Comparison of ENCODE assay signal across 16 cellular contexts in the genomic region with DNA sequence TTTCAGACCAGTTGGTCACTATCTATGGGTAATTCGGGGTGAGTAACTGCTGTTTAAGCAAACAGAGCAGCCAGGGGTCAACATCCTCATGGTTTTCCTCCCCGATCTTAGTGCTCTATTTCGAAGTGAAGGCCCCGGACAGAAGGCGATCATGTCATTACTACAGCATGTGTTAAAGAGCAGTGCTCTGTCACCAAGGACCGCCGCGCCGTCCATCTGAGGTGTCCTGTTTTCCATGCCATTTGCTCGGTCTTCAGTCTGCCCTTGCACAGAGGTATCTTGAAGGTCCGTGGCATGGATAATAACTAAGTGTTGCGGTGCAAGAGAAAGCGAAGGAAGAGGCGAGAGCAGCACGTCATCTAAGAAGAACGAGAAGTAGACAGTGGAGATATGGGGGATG. TPM values are rescaled to one million over a fixed set of nuclear protein-coding genes. Genes with fewer than 3 reads are reported as not detected.
DNase-seq lines count a peak whose midpoint lies in the region; ATAC-seq and TF ChIP-seq lines count a peak whose summit lies in the region.
"Had no signal": no experiment of that assay in that cellular context is flagged by ENCODE, and none has a peak within 500 bp of the region (broad histone marks: within the 10 kb centered on the region; RNA-seq: fewer than 3 reads in every experiment).

No MANE protein-coding gene starts in this region.

- DNase-seq in cardiac septum (ENCODE audit: low spot score) (peak; percentile 65), left cardiac atrium (no peak), right atrium auricular region (ENCODE audit: low spot score) (no peak), heart left ventricle (no peak)
- DNase-seq in activated naive CD4-positive, alpha-beta T cell treated with anti-CD3 and anti-CD28 coated beads, Interleukin-2, amount 50 U/mL, for 16 hours: no peak
- DNase-seq: AML-193; Caco-2; Calu3; CD4-positive, alpha-beta T cell; CD8-positive, alpha-beta T cell; DMS79 treated with DMSO at 0.1 percent for 48 hours; GF-D8 had no signal

- intact Hi-C loops in cardiac septum (cut with DNase I) (no loop called here), left cardiac atrium (cut with DNase I) (loop anchor here in 1 of 2 donors (10.0 kb wide), 1 partner anchor 55 kb away; no protein-coding TSS in a partner anchor), heart left ventricle (cut with DNase I) (loop anchor here in 4 of 10 donors (2.0 to 10.0 kb wide), 4 partner anchors 25 to 105 kb away; partner anchors contain the start of genes PPP1R3G (in 1 of the 4) and RPP40 (in 1 of the 4))

- no peak for TF ChIP-seq CTCF in right atrium auricular region (IDR thresholded peaks at IDR 0.05)
- TF ChIP-seq CTCF in heart left ventricle (IDR thresholded peaks at IDR 0.05): no peak

- ATAC-seq in left cardiac atrium: no peak
- ATAC-seq in heart left ventricle: no peak
- ATAC-seq: A549; CD8-positive, alpha-beta T cell had no signal

- H3K27ac ChIP-seq in right atrium auricular region (peak overlapping the region; percentile 78 to 96), heart left ventricle (no peak overlapping the region)
- H3K27ac ChIP-seq: 22Rv1; A549; BLaER1 treated with 17β-estradiol and CSF1 and Interleukin-3, amounts not matched to agents 10 nM and 100 nM; C4-2B had no signal

- no peak for TF ChIP-seq POLR2A in heart left ventricle (IDR thresholded peaks at IDR 0.05)

- no peaks in the 10 kb centered on the region for H3K9me3 ChIP-seq in right atrium auricular region
- no peaks in the 10 kb centered on the region for H3K9me3 ChIP-seq in heart left ventricle
- H3K9me3 ChIP-seq: A549; BLaER1 treated with 17β-estradiol and CSF1 and Interleukin-3, amounts not matched to agents 10 nM and 100 nM; Caco-2 had no signal

- 89 to 94% (median 91%) methylated on average over 16 of the region's 16 CpGs for WGBS in heart left ventricle, 4 donors

- H3K4me3 ChIP-seq in right atrium auricular region (no peak overlapping the region), heart left ventricle (no peak overlapping the region)
- H3K4me3 ChIP-seq: A549; BLaER1 treated with 17β-estradiol and CSF1 and Interleukin-3, amounts not matched to agents 10 nM and 100 nM had no signal

- H3K4me1 ChIP-seq in right atrium auricular region (peaks cover 0 to 22% of the 10 kb centered on the region in 2 donors), heart left ventricle (peaks cover 0 to 45% (median 7%) of the 10 kb centered on the region in 12 donors)
- H3K4me1 ChIP-seq: Caco-2 had no signal

- H3K36me3 ChIP-seq in right atrium auricular region (no peaks in the 10 kb centered on the region), heart left ventricle (peaks cover 0 to 4% (median 0%) of the 10 kb centered on the region in 9 donors)

- H3K27me3 ChIP-seq in right atrium auricular region: no peaks in the 10 kb centered on the region
- no peaks in the 10 kb centered on the region for H3K27me3 ChIP-seq in heart left ventricle
- H3K27me3 ChIP-seq: BLaER1 treated with 17β-estradiol and CSF1 and Interleukin-3, amounts not matched to agents 10 nM and 100 nM had no signal

RNA-seq across cellular contexts. Expression of gene PPP1R3G, which starts 25.1 kb away (rescaled TPM):
- total RNA-seq in cardiac septum: 7.7 TPM
- 10 to 100 TPM in 1 of 2 donors, 1 to 10 TPM in 1; 7.4 to 10.7 TPM for total RNA-seq in left cardiac atrium
- 10 to 100 TPM in 1 of 2 donors, 1 to 10 TPM in 1; 8.8 to 16.4 TPM for total RNA-seq in right atrium auricular region
- 10 to 100 TPM in 4 of 9 donors, 1 to 10 TPM in 5; 5.8 to 12.3 (median 9.7) TPM for total RNA-seq in heart left ventricle
- 1 to 10 TPM; 5.4 to 8.0 TPM for polyA plus RNA-seq in heart left ventricle
- total RNA-seq: CD4-positive, alpha-beta T cell; CD8-positive, alpha-beta T cell had no signal

Comparison
In these comparisons a context has a peak if more than half of its experiments do, and no peak if none do; other contexts are left out.
1. H3K27ac ChIP-seq: peak in right atrium auricular region (2 of 2); none in heart left ventricle (0 of 12).